Comparison of ENCODE assay signal across 13 cellular contexts in genomic region chr16:1377406-1378010, GRCh38. TPM values are rescaled to one million over a fixed set of nuclear protein-coding genes. Genes with fewer than 3 reads are reported as not detected.
DNase-seq lines count a peak whose midpoint lies in the region; ATAC-seq and TF ChIP-seq lines count a peak whose summit lies in the region.
"Had no signal": no experiment of that assay in that cellular context is flagged by ENCODE, and none has a peak within 500 bp of the region (broad histone marks: within the 10 kb centered on the region; RNA-seq: fewer than 3 reads in every experiment).

No MANE protein-coding gene starts in this region.

- no peak for TF ChIP-seq EP300 in tibial nerve (IDR thresholded peaks at IDR 0.05)

- DNase-seq in left ventricle myocardium inferior (no peak), heart left ventricle (no peak), T-helper 17 cell (no peak), type B pancreatic cell (ENCODE audit: extremely low spot score, unreplicated experiment) (no peak), tibial nerve (ENCODE audit: low spot score in 2 of 2) (no peak), NCI-H2029 (lab: John Stamatoyannopoulos, UW) (no peak)
- DNase-seq: CD4-positive, alpha-beta memory T cell; immature natural killer cell; NCI-H1105 treated with DMSO at 0.1 percent for 48 hours; NCI-H774 had no signal

- 87 to 95% (median 92%) methylated on average over 10 of the region's 10 CpGs for WGBS in heart left ventricle, 4 donors
- WGBS in tibial nerve, 2 donors = 78 to 86% methylated on average over 7 to 10 of the region's 10 CpGs

- no peaks in the 10 kb centered on the region for H3K9me3 ChIP-seq in left ventricle myocardium inferior (replicated peaks)
- no peaks in the 10 kb centered on the region for H3K9me3 ChIP-seq in heart left ventricle
- H3K9me3 ChIP-seq in T-helper 17 cell (ENCODE audit: control insufficient read depth, low read length, poor library complexity, severe bottlenecking) = no peaks in the 10 kb centered on the region
- peaks cover 2% of the 10 kb centered on the region for H3K9me3 ChIP-seq in iPS-18c (ENCODE audit: control insufficient read depth, insufficient read depth, low read length)
- H3K9me3 ChIP-seq in tibial nerve = no peaks in the 10 kb centered on the region

- H3K27me3 Mint-ChIP-seq in T-helper 17 cell (no peaks in the 10 kb centered on the region), type B pancreatic cell (peaks cover 4% of the 10 kb centered on the region)
- H3K27me3 Mint-ChIP-seq: CD4-positive, alpha-beta memory T cell had no signal

- H3K36me3 ChIP-seq in left ventricle myocardium inferior (peaks cover 18% of the 10 kb centered on the region), heart left ventricle (peaks cover 0 to 43% (median 17%) of the 10 kb centered on the region in 9 donors), tibial nerve (peaks cover 0 to 65% (median 0%) of the 10 kb centered on the region in 3 donors)

- peaks cover 20% of the 10 kb centered on the region for H3K4me1 ChIP-seq in left ventricle myocardium inferior
- H3K4me1 ChIP-seq in heart left ventricle = peaks cover 3 to 27% (median 14%) of the 10 kb centered on the region in 12 donors
- peaks cover 0 to 28% (median 10%) of the 10 kb centered on the region in 4 donors for H3K4me1 ChIP-seq in tibial nerve

- peaks cover 11% of the 10 kb centered on the region for H3K4me1 Mint-ChIP-seq in T-helper 17 cell
- peaks cover 9% of the 10 kb centered on the region for H3K4me1 Mint-ChIP-seq in type B pancreatic cell (ENCODE audit: unreplicated experiment)

- ATAC-seq in heart left ventricle = no peak
- no peak for ATAC-seq in T-helper 17 cell
- no peak for ATAC-seq in GM18873 (IDR thresholded peaks at IDR 0.05; ENCODE audit: low FRiP score, unreplicated experiment)
- ATAC-seq: esophagus mucosa had no signal

- H3K27me3 ChIP-seq in left ventricle myocardium inferior (ENCODE audit: low read depth) = no peaks in the 10 kb centered on the region
- H3K27me3 ChIP-seq in heart left ventricle = no peaks in the 10 kb centered on the region
- no peaks in the 10 kb centered on the region for H3K27me3 ChIP-seq in tibial nerve

- H3K27ac ChIP-seq in left ventricle myocardium inferior (replicated peaks) (peak overlapping the region; percentile 86), heart left ventricle (no peak overlapping the region), tibial nerve (no peak overlapping the region)

- no peaks in the 10 kb centered on the region for H3K9me3 Mint-ChIP-seq in type B pancreatic cell
- H3K9me3 Mint-ChIP-seq: CD4-positive, alpha-beta memory T cell had no signal

- intact Hi-C loops in left ventricle myocardium inferior (cut with micrococcal nuclease) (no loop called here), heart left ventricle (cut with DNase I) (no loop called here)

- H3K36me3 Mint-ChIP-seq in T-helper 17 cell (ENCODE audit: low read depth) (no peaks in the 10 kb centered on the region), type B pancreatic cell (no peaks in the 10 kb centered on the region)
- H3K36me3 Mint-ChIP-seq: immature natural killer cell had no signal

- H3K27ac Mint-ChIP-seq in T-helper 17 cell (peak overlapping the region; percentile 39), type B pancreatic cell (peak overlapping the region; percentile 91)

- TF ChIP-seq POLR2A in heart left ventricle (IDR thresholded peaks at IDR 0.05) (no peak), tibial nerve (IDR thresholded peaks at IDR 0.05) (no peak)

- H3K4me3 Mint-ChIP-seq in T-helper 17 cell (no peak overlapping the region), type B pancreatic cell (no peak overlapping the region)

- no peak overlapping the region for H3K4me3 ChIP-seq in left ventricle myocardium inferior
- H3K4me3 ChIP-seq in heart left ventricle = no peak overlapping the region
- H3K4me3 ChIP-seq in iPS-18c (ENCODE audit: insufficient read depth, low read depth, low read length) = peak overlapping the region; percentile 80; the same call in 1 of the 2 replicates
- no peak overlapping the region for H3K4me3 ChIP-seq in tibial nerve

- TF ChIP-seq CTCF in left ventricle myocardium inferior (IDR thresholded peaks at IDR 0.05; ENCODE audit: borderline replicate concordance) (no peak), heart left ventricle (IDR thresholded peaks at IDR 0.05) (no peak), type B pancreatic cell (conservative IDR thresholded peaks at IDR 0.05) (no peak), tibial nerve (IDR thresholded peaks at IDR 0.05) (no peak)

RNA-seq across cellular contexts. Expression of gene GNPTG, which starts 25.8 kb away (rescaled TPM):
- total RNA-seq in left ventricle myocardium inferior = 31.8 TPM
- 10 to 100 TPM; 25.4 to 54.2 (median 31.0) TPM for total RNA-seq in heart left ventricle
- polyA plus RNA-seq in heart left ventricle = 10 to 100 TPM; 31.9 to 45.0 TPM
- total RNA-seq in T-helper 17 cell = 10 to 100 TPM; 39.2 to 48.0 TPM
- 55.6 and 68.5 TPM in 2 replicates for total RNA-seq in type B pancreatic cell (ENCODE audit: low replicate concordance)
- total RNA-seq in tibial nerve = 100 to 1,000 TPM in 1 of 4 donors, 10 to 100 TPM in 3; 51.1 to 117 (median 71.6) TPM

RNA-seq across cellular contexts. Expression of gene TSR3, which starts 25.8 kb away (rescaled TPM):
- total RNA-seq in left ventricle myocardium inferior (54.9 TPM), heart left ventricle (100 to 1,000 TPM in 1 of 9 donors, 10 to 100 TPM in 8; 46.3 to 108 (median 58.9) TPM), T-helper 17 cell (10 to 100 TPM; 24.4 to 27.7 TPM), type B pancreatic cell (ENCODE audit: low replicate concordance) (53.1 and 54.0 TPM in 2 replicates), tibial nerve (100 to 1,000 TPM in 3 of 4 donors, 10 to 100 TPM in 1; 72.2 to 122 (median 108) TPM)
- 10 to 100 TPM; 60.0 to 75.4 TPM for polyA plus RNA-seq in heart left ventricle

RNA-seq across cellular contexts. Expression of gene UNKL, which starts 37.0 kb away (rescaled TPM):
- total RNA-seq in left ventricle myocardium inferior (13.4 TPM), heart left ventricle (10 to 100 TPM in 4 of 9 donors, 1 to 10 TPM in 5; 4.3 to 18.3 (median 9.4) TPM), T-helper 17 cell (10 to 100 TPM; 63.0 to 64.8 TPM), type B pancreatic cell (ENCODE audit: low replicate concordance) (20.3 and 26.1 TPM in 2 replicates), tibial nerve (10 to 100 TPM; 34.3 to 70.5 (median 45.0) TPM)
- 1 to 10 TPM; 6.2 to 6.3 TPM for polyA plus RNA-seq in heart left ventricle

RNA-seq across cellular contexts. Expression of gene UQCC4, which starts 43.0 kb away (rescaled TPM):
- total RNA-seq in left ventricle myocardium inferior (13.6 TPM), heart left ventricle (10 to 100 TPM in 7 of 9 donors, 1 to 10 TPM in 2; 8.9 to 21.3 (median 11.9) TPM), T-helper 17 cell (1 to 10 TPM; 7.0 to 8.8 TPM), type B pancreatic cell (ENCODE audit: low replicate concordance) (14.5 and 15.0 TPM in 2 replicates), tibial nerve (10 to 100 TPM in 3 of 4 donors, 1 to 10 TPM in 1; 8.7 to 18.6 (median 13.5) TPM)
- polyA plus RNA-seq in heart left ventricle = 10 to 100 TPM; 10.9 to 34.2 TPM

RNA-seq across cellular contexts. Expression of gene BAIAP3, which starts 44.1 kb away (rescaled TPM):
- total RNA-seq in left ventricle myocardium inferior = 3.9 TPM
- total RNA-seq in heart left ventricle = 1 to 10 TPM in 8 of 9 donors, under 1 TPM in 1; 0.88 to 4.0 (median 2.6) TPM
- 1 to 10 TPM; 1.7 to 2.6 TPM for polyA plus RNA-seq in heart left ventricle
- 10 to 100 TPM; 11.8 to 20.0 TPM for total RNA-seq in T-helper 17 cell
- total RNA-seq in type B pancreatic cell (ENCODE audit: low replicate concordance) = 5.0 and 6.9 TPM in 2 replicates
- 1 to 10 TPM in 3 of 4 donors, under 1 TPM in 1; 0.66 to 2.7 (median 2.3) TPM for total RNA-seq in tibial nerve
